28 cellular contexts compared by ENCODE assay signal in the genomic region with DNA sequence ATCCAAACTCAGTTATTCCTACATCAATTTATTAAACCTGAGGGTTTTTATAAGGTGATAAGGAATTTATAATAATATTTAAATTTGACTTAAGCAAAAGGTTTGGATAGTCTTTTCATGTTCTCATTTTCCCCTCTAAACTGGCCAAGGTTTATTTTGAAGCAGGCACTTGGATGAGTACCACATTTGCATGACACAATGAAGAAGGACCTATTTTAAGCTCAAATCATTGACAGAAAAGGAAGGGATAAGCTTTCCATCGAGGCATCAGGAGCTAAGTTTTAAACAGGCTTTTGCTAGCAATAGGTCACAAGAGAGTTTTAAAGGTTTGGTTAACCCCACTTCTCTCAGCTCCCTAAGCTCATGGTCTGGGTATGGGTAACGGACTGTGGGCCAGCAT. TPM values are rescaled to one million over a fixed set of nuclear protein-coding genes. Genes with fewer than 3 reads are reported as not detected.
"Had no signal": no experiment of that assay in that cellular context is flagged by ENCODE, and none has a peak within 500 bp of the region (broad histone marks: within the 10 kb centered on the region; RNA-seq: fewer than 3 reads in every experiment).

No MANE protein-coding gene starts in this region.

- ATAC-seq: activated CD4-positive, CD25-positive, alpha-beta regulatory T cell treated with anti-CD3 and anti-CD28 coated beads, Interleukin-2, amount 50 U/mL, for 24 hours; activated CD8-positive, alpha-beta T cell treated with anti-CD3 and anti-CD28 coated beads for 36 hours; activated T-cell treated with anti-CD3 and anti-CD28 coated beads, Interleukin-2, amount 50 U/mL, for 4 hours; activated T-helper 17 cell treated with anti-CD3 and anti-CD28 coated beads, Interleukin-2, amount 50 U/mL, for 72 hours; body of pancreas; esophagus mucosa; T-helper 17 cell had no signal

- H3K27me3 ChIP-seq: body of pancreas, dorsolateral prefrontal cortex had no signal

- H3K4me3 ChIP-seq: body of pancreas, dorsolateral prefrontal cortex had no signal

- DNase-seq: activated B cell treated with CpG ODN at 0.5 μM for 24 hours; activated CD4-positive, alpha-beta T cell treated with anti-CD3 and anti-CD28 coated beads for 48 hours; activated CD4-positive, alpha-beta T cell treated with anti-CD3 and anti-CD28 coated beads, Interleukin-2, amount 50 U/mL, for 1 hour; activated CD4-positive, alpha-beta T cell treated with anti-CD3 and anti-CD28 coated beads, Interleukin-2, amount 50 U/mL, for 48 hours; activated CD8-positive, alpha-beta memory T cell treated with anti-CD3 and anti-CD28 coated beads for 24 hours; activated CD8-positive, alpha-beta T cell treated with anti-CD3 and anti-CD28 coated beads for 36 hours; activated effector memory CD4-positive, alpha-beta T cell treated with Interleukin-2 at 50 U/mL for 16 hours; activated gamma-delta T cell treated with Interleukin-2 at 50 U/mL for 16 hours; activated naive CD4-positive, alpha-beta T cell treated with anti-CD3 and anti-CD28 coated beads, Interleukin-2, amount 50 U/mL, for 16 hours; activated naive CD4-positive, alpha-beta T cell treated with Interleukin-2 at 50 U/mL for 16 hours; activated T-cell treated with anti-CD3 and anti-CD28 coated beads, Interleukin-2, amount 50 U/mL, for 4 hours; amniotic stem cell; anterior cingulate cortex; body of pancreas; caudate nucleus; dorsolateral prefrontal cortex; effector memory CD4-positive, alpha-beta T cell; endodermal cell; foreskin fibroblast; glutamatergic neuron; T-helper 1 cell; T-helper 17 cell; T1000; WERI-Rb-1 had no signal

- H3K9me3 ChIP-seq: body of pancreas had no signal

- H3K36me3 ChIP-seq: WERI-Rb-1 had no signal

- H3K27ac ChIP-seq: body of pancreas, WERI-Rb-1 had no signal

- H3K4me1 ChIP-seq: body of pancreas had no signal

RNA-seq across cellular contexts. Expression of gene FAM13C, which starts 28.7 kb away (rescaled TPM):
- total RNA-seq: activated B cell treated with CpG ODN at 0.5 μM for 24 hours; activated CD8-positive, alpha-beta T cell treated with anti-CD3 and anti-CD28 coated beads for 36 hours; activated T-cell treated with anti-CD3 and anti-CD28 coated beads, Interleukin-2, amount 50 U/mL, for 4 hours; epithelial cell of proximal tubule; T-helper 17 cell had no signal
